Comparison of ENCODE assay signal across 8 cellular contexts in genomic region chr7:78020131-78020873, GRCh38.
DNase-seq lines count a peak whose midpoint lies in the region; ATAC-seq and FAIRE-seq lines count a peak whose summit lies in the region.

No MANE protein-coding gene starts in this region.

- no peaks in the 10 kb centered on the region for H3K36me3 Mint-ChIP-seq in activated naive CD8-positive, alpha-beta T cell

- H3K27me3 Mint-ChIP-seq in activated naive CD8-positive, alpha-beta T cell = peaks cover 17% of the 10 kb centered on the region

- H3K27ac Mint-ChIP-seq in activated naive CD8-positive, alpha-beta T cell = no peak overlapping the region

- peak overlapping the region; percentile 86 for H3K4me3 Mint-ChIP-seq in activated naive CD8-positive, alpha-beta T cell

- no peaks in the 10 kb centered on the region for H3K9me3 Mint-ChIP-seq in activated naive CD8-positive, alpha-beta T cell (ENCODE audit: low read depth)

- ATAC-seq in GM21515 (IDR thresholded peaks at IDR 0.05; ENCODE audit: unreplicated experiment) = peak; percentile 50

- DNase-seq in ELF-1 (ENCODE audit: low read depth, low spot score) = peak; percentile 65
- peak; percentile 62 for DNase-seq in HTR-8/SVneo (ENCODE audit: insufficient read length, low spot score)
- peak; percentile 56 for DNase-seq in NOMO-1 treated with dmso at 0.1 percent for 144 hours (lab: John Stamatoyannopoulos, UW; ENCODE audit: unreplicated experiment)
- DNase-seq in globus pallidus (ENCODE audit: low spot score) = peak; percentile 88
- peak; percentile 62 for DNase-seq in non-pigmented ciliary epithelial cell (ENCODE audit: low read depth)
- no peak for DNase-seq in NK-92 treated with Interleukin-12 subunit alpha and Interleukin-12 subunit beta, amount 100 ng/mL, for 24 hours (lab: John Stamatoyannopoulos, UW)

- FAIRE-seq in HTR-8/SVneo (lab: Jason Lieb, UNC) = no peak

- H3K4me1 Mint-ChIP-seq in activated naive CD8-positive, alpha-beta T cell (ENCODE audit: low read depth) = peaks cover 9% of the 10 kb centered on the region
